ENCODE assay signal across 9 cellular contexts in genomic region chr1:10795305-10796021, GRCh38. TPM values are rescaled to one million over a fixed set of nuclear protein-coding genes. Genes with fewer than 3 reads are reported as not detected.
DNase-seq lines count a peak whose midpoint lies in the region; ATAC-seq and TF ChIP-seq lines count a peak whose summit lies in the region.
"Had no signal": no experiment of that assay in that cellular context is flagged by ENCODE, and none has a peak within 500 bp of the region (broad histone marks: within the 10 kb centered on the region; RNA-seq: fewer than 3 reads in every experiment).

No MANE protein-coding gene starts in this region.

- no peaks in the 10 kb centered on the region for H3K9me2 ChIP-seq in Loucy (replicated peaks; ENCODE audit: low read depth, low read length)

- ATAC-seq in HG02884 (IDR thresholded peaks at IDR 0.05; ENCODE audit: unreplicated experiment) = no peak
- no peak for ATAC-seq in HG03354 (IDR thresholded peaks at IDR 0.05; ENCODE audit: poor library complexity, severe bottlenecking, unreplicated experiment)
- no peak for ATAC-seq in GM18511 (IDR thresholded peaks at IDR 0.05; ENCODE audit: unreplicated experiment)

- H3K4me2 ChIP-seq in BLaER1 (peak overlapping the region; percentile 88), Loucy (ENCODE audit: low read depth, low read length, poor library complexity, severe bottlenecking) (peak overlapping the region; percentile 86)

- H3K9me3 ChIP-seq in BLaER1 (no peaks in the 10 kb centered on the region), Loucy (ENCODE audit: insufficient read depth, low read depth, low read length) (no peaks in the 10 kb centered on the region)
- H3K9me3 ChIP-seq: neutrophil had no signal

- no peak for TF ChIP-seq CTCF in Loucy (conservative IDR thresholded peaks at IDR 0.05; ENCODE audit: low read length)

- H3K27ac ChIP-seq in BLaER1 = no peak overlapping the region
- H3K27ac ChIP-seq: neutrophil had no signal

- H3K4me3 ChIP-seq in BLaER1 (peak overlapping the region; percentile 60), Loucy (ENCODE audit: low read length, poor library complexity, severe bottlenecking) (peak overlapping the region; percentile 78)

- H4K20me1 ChIP-seq in BLaER1 = peaks cover 76% of the 10 kb centered on the region
- no peaks in the 10 kb centered on the region for H4K20me1 ChIP-seq in Loucy (ENCODE audit: insufficient read depth, low read length, poor library complexity, severe bottlenecking)

- H3K79me2 ChIP-seq in Loucy (ENCODE audit: insufficient read depth, low read length) = no peaks in the 10 kb centered on the region

- H2AFZ ChIP-seq in Loucy (ENCODE audit: low read length) = no peak overlapping the region

- H3K4me1 ChIP-seq in BLaER1 (peaks cover 21% of the 10 kb centered on the region), Loucy (ENCODE audit: insufficient read depth, low read length, poor library complexity, severe bottlenecking) (peaks cover 17% of the 10 kb centered on the region)

- H3K36me3 ChIP-seq in BLaER1 (no peaks in the 10 kb centered on the region), Loucy (ENCODE audit: insufficient read depth, low read length) (no peaks in the 10 kb centered on the region)
- H3K36me3 ChIP-seq: neutrophil had no signal

- H3K27me3 ChIP-seq in BLaER1 (peaks cover 99% of the 10 kb centered on the region), Loucy (ENCODE audit: insufficient read depth, low read length, poor library complexity, severe bottlenecking) (peaks cover 10% of the 10 kb centered on the region)

- peak; percentile 30 for DNase-seq in dermis blood vessel endothelial cell
- peak; percentile 49 for DNase-seq in myocyte (ENCODE audit: low read depth)
- no peak for DNase-seq in effector CD8-positive, alpha-beta T cell (lab: John Stamatoyannopoulos, UW)

- H3F3A ChIP-seq in Loucy (ENCODE audit: low read depth) = peaks cover 8% of the 10 kb centered on the region; the same call in 1 of the 2 replicates

- H3K9ac ChIP-seq in BLaER1 = no peak overlapping the region
- H3K9ac ChIP-seq in Loucy (ENCODE audit: low read depth, low read length, poor library complexity, severe bottlenecking) = peak overlapping the region; percentile 50

RNA-seq across cellular contexts. Expression of gene CASZ1, which starts 1.0 kb away (rescaled TPM):
- total RNA-seq in dermis blood vessel endothelial cell (4.3 and 10.8 TPM in 2 replicates), myocyte (11.6 and 20.8 TPM in 2 replicates)
- polyA plus RNA-seq in myocyte (2012) = 8.6 TPM
